In the genomic region with DNA sequence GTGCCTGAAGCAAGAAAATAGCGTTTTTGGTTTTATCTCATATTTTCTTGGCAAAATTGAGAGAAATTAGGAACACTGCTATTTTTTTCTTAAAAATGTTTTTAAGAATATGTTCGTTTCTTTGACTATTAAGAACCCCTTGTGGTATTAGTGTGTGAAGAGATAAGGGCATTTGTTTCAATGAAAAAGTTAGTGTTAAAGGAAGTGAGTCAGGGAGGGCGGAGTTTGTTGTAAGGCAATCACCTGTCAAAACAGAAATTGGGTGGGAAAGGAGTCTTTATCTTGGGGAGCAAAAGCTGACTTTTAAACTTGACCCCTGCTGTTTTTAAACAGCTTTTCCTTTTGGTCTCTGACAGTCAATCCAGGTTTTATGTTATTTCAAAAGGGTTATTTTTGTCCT, we compare ENCODE assay signal across 9 cellular contexts. TPM values are rescaled to one million over a fixed set of nuclear protein-coding genes. Genes with fewer than 3 reads are reported as not detected.
A peak's percentile ranks its signal among the peaks of the same experiment; 100 is the strongest.
DNase-seq lines count a peak whose midpoint lies in the region; ATAC-seq, FAIRE-seq and TF ChIP-seq lines count a peak whose summit lies in the region.
"Had no signal": no experiment of that assay in that cellular context is flagged by ENCODE, and none has a peak within 500 bp of the region (broad histone marks: within the 10 kb centered on the region; RNA-seq: fewer than 3 reads in every experiment).

No MANE protein-coding gene starts in this region.

- H3K9ac ChIP-seq in endothelial cell of umbilical vein (replicated peaks; ENCODE audit: extremely low read depth, insufficient read depth, low read length), result peak overlapping the region; percentile 85

- H3K4me3 ChIP-seq in breast epithelium (peak overlapping the region in 1 of 3 donors; percentile 68), endothelial cell of umbilical vein (replicated peaks in 1 of 3; ENCODE audit: insufficient read depth in 1 of 3, low read depth in 1 of 3, low read length in 3 of 3) (peak overlapping the region; percentile 26 to 98 (median 77))

- H3K4me2 ChIP-seq in endothelial cell of umbilical vein (ENCODE audit: insufficient read depth, low read length), result peak overlapping the region; percentile 97

- CTCF ChIA-PET in MCF 10A (lab: Yijun Ruan, JAX), result interaction anchor here (0.7 kb wide), 1 partner anchor 65 kb away, joined by 4 read pairs; no protein-coding TSS in a partner anchor
- CTCF ChIA-PET in endothelial cell of umbilical vein (lab: Charles Lee), result interaction anchor here (0.8 to 10.6 kb wide), 10 partner anchors 18 to 429 kb away, joined by 3 to 203 read pairs (median 3); no protein-coding TSS in a partner anchor

- peaks cover 26% of the 10 kb centered on the region for H3K4me1 Mint-ChIP-seq in MCF 10A (ENCODE audit: insufficient read depth, unreplicated experiment)
- H3K4me1 Mint-ChIP-seq in T-helper 2 cell treated with Interferon-gamma antibody and Interleukin-4, amounts not matched to agents 5 μg/mL and 100 μg/mL, for 36 hours (ENCODE audit: low read depth), result peaks cover 48% of the 10 kb centered on the region
- H3K4me1 Mint-ChIP-seq in stimulated activated naive CD8-positive, alpha-beta T cell treated with anti-CD3 and anti-CD28 coated beads, Interleukin-15, amount 100 ng/mL, for 72 hours, result peaks cover 53% of the 10 kb centered on the region

- peaks cover 70% of the 10 kb centered on the region for H3K79me2 ChIP-seq in endothelial cell of umbilical vein (ENCODE audit: control insufficient read depth, insufficient read depth, low read length)

- dilution Hi-C loops in endothelial cell of umbilical vein (cut with MboI; ENCODE audit: extremely low pct_ligation_motif_present, low sequenced_read_pairs), result no loop called here

- TF ChIP-seq CTCF in MCF 10A (IDR thresholded peaks at IDR 0.05; ENCODE audit: unreplicated experiment) (no peak), breast epithelium (IDR thresholded peaks at IDR 0.05) (no peak), endothelial cell of umbilical vein (IDR thresholded peaks at IDR 0.05; ENCODE audit: extremely low read depth in 1 of 2, insufficient read depth in 1 of 2, low read depth in 1 of 2, low read length in 2 of 2) (no peak)

- DNase-seq in MCF 10A (ENCODE audit: unreplicated experiment) (peak; percentile 49), breast epithelium (ENCODE audit: low spot score in 2 of 2) (no peak), endothelial cell of umbilical vein (ENCODE audit: low read depth, low spot score) (peak; percentile 91), NCI-H146 treated with DMSO at 0.1 percent for 48 hours (lab: John Stamatoyannopoulos, UW; ENCODE audit: unreplicated experiment) (no peak), NCI-H82 (lab: John Stamatoyannopoulos, UW) (no peak)
- DNase-seq in T-helper 2 cell treated with Interferon-gamma antibody and Interleukin-4, amounts not matched to agents 5 μg/mL and 100 μg/mL, for 36 hours (ENCODE audit: low spot score), result no peak
- no peak for DNase-seq in stimulated activated naive CD8-positive, alpha-beta T cell treated with anti-CD3 and anti-CD28 coated beads, Interleukin-15, amount 100 ng/mL, for 72 hours
- DNase-seq: DMS 273 treated with DMSO at 0.1 percent for 48 hours had no signal

- H3K4me1 ChIP-seq in breast epithelium, result peaks cover 0 to 6% of the 10 kb centered on the region in 2 donors
- peaks cover 26% of the 10 kb centered on the region for H3K4me1 ChIP-seq in endothelial cell of umbilical vein (ENCODE audit: control insufficient read depth, extremely low read depth, insufficient read depth, low read length)

- no peaks in the 10 kb centered on the region for H3K27me3 ChIP-seq in breast epithelium
- H3K27me3 ChIP-seq in endothelial cell of umbilical vein (ENCODE audit: control insufficient read depth in 2 of 2, insufficient read depth in 2 of 2, low read length in 2 of 2), result no peaks in the 10 kb centered on the region

- BruUV-seq in MCF 10A (replicated peaks; lab: Mats Ljungman, UMichigan) (no TSS peak), endothelial cell of umbilical vein (replicated peaks; lab: Mats Ljungman, UMichigan) (no TSS peak)

- H4K20me1 ChIP-seq in endothelial cell of umbilical vein (replicated peaks; ENCODE audit: control insufficient read depth, extremely low read depth, insufficient read depth, low read length), result peaks cover 7% of the 10 kb centered on the region

- no peaks in the 10 kb centered on the region for H3K9me3 ChIP-seq in breast epithelium
- H3K9me3 ChIP-seq in endothelial cell of umbilical vein (replicated peaks; ENCODE audit: control insufficient read depth, insufficient read depth, low read length), result no peaks in the 10 kb centered on the region

- H3K9me3 Mint-ChIP-seq in MCF 10A (ENCODE audit: unreplicated experiment), result no peaks in the 10 kb centered on the region
- H3K9me3 Mint-ChIP-seq in T-helper 2 cell treated with Interferon-gamma antibody and Interleukin-4, amounts not matched to agents 5 μg/mL and 100 μg/mL, for 36 hours, result no peaks in the 10 kb centered on the region
- no peaks in the 10 kb centered on the region for H3K9me3 Mint-ChIP-seq in stimulated activated naive CD8-positive, alpha-beta T cell treated with anti-CD3 and anti-CD28 coated beads, Interleukin-15, amount 100 ng/mL, for 72 hours

- no peak overlapping the region for H2AFZ ChIP-seq in endothelial cell of umbilical vein (ENCODE audit: low read depth, low read length)

- intact Hi-C loops in MCF 10A (cut with micrococcal nuclease) (loop anchor here (5.0 to 10.0 kb wide), 2 partner anchors 206 to 269 kb away; no protein-coding TSS in a partner anchor), breast epithelium (cut with DNase I; ENCODE audit: low total_unique reads) (no loop called here), endothelial cell of umbilical vein (cut with micrococcal nuclease) (loop anchor here (1.0 to 10.0 kb wide), 2 partner anchors 462 to 729 kb away; no protein-coding TSS in a partner anchor)

- FAIRE-seq in endothelial cell of umbilical vein (lab: Jason Lieb, UNC), result peak; percentile 64

- TF ChIP-seq POLR2A in breast epithelium (IDR thresholded peaks at IDR 0.05) (no peak), endothelial cell of umbilical vein (IDR thresholded peaks at IDR 0.05; ENCODE audit: low read depth, low read length) (no peak)

- peaks cover 56% of the 10 kb centered on the region for H3K36me3 Mint-ChIP-seq in MCF 10A (ENCODE audit: insufficient read depth, unreplicated experiment)
- H3K36me3 Mint-ChIP-seq in T-helper 2 cell treated with Interferon-gamma antibody and Interleukin-4, amounts not matched to agents 5 μg/mL and 100 μg/mL, for 36 hours (ENCODE audit: low read depth), result peaks cover 58% of the 10 kb centered on the region

- H3K9me1 ChIP-seq in endothelial cell of umbilical vein (replicated peaks; ENCODE audit: control insufficient read depth, extremely low read depth, insufficient read depth, low read length), result no peaks in the 10 kb centered on the region

- H3K36me3 ChIP-seq in breast epithelium (no peaks in the 10 kb centered on the region), endothelial cell of umbilical vein (ENCODE audit: control insufficient read depth in 2 of 2, extremely low read depth in 1 of 2, insufficient read depth in 2 of 2, low read length in 2 of 2) (peaks cover 0 to 3% of the 10 kb centered on the region in 2 experiments)

- H3K4me3 Mint-ChIP-seq in MCF 10A (ENCODE audit: unreplicated experiment), result peak overlapping the region; percentile 77
- peak overlapping the region; percentile 94 for H3K4me3 Mint-ChIP-seq in T-helper 2 cell treated with Interferon-gamma antibody and Interleukin-4, amounts not matched to agents 5 μg/mL and 100 μg/mL, for 36 hours
- H3K4me3 Mint-ChIP-seq in stimulated activated naive CD8-positive, alpha-beta T cell treated with anti-CD3 and anti-CD28 coated beads, Interleukin-15, amount 100 ng/mL, for 72 hours, result peak overlapping the region; percentile 96 to 97

- peak overlapping the region; percentile 83 for H3K27ac Mint-ChIP-seq in MCF 10A (ENCODE audit: low read depth, unreplicated experiment)
- peak overlapping the region; percentile 60 for H3K27ac Mint-ChIP-seq in T-helper 2 cell treated with Interferon-gamma antibody and Interleukin-4, amounts not matched to agents 5 μg/mL and 100 μg/mL, for 36 hours
- peak overlapping the region in 1 of 2 donors; percentile 15 for H3K27ac Mint-ChIP-seq in stimulated activated naive CD8-positive, alpha-beta T cell treated with anti-CD3 and anti-CD28 coated beads, Interleukin-15, amount 100 ng/mL, for 72 hours

- H3K27me3 Mint-ChIP-seq in MCF 10A (ENCODE audit: insufficient read depth, unreplicated experiment), result no peaks in the 10 kb centered on the region
- H3K27me3 Mint-ChIP-seq in T-helper 2 cell treated with Interferon-gamma antibody and Interleukin-4, amounts not matched to agents 5 μg/mL and 100 μg/mL, for 36 hours (ENCODE audit: low read depth), result no peaks in the 10 kb centered on the region
- H3K27me3 Mint-ChIP-seq in stimulated activated naive CD8-positive, alpha-beta T cell treated with anti-CD3 and anti-CD28 coated beads, Interleukin-15, amount 100 ng/mL, for 72 hours, result no peaks in the 10 kb centered on the region

- H3K27ac ChIP-seq in breast epithelium (no peak overlapping the region), endothelial cell of umbilical vein (ENCODE audit: insufficient read depth, low read depth, low read length) (peak overlapping the region; percentile 67)

- no peak for ATAC-seq in stimulated activated naive CD8-positive, alpha-beta T cell treated with anti-CD3 and anti-CD28 coated beads, Interleukin-15, amount 100 ng/mL, for 72 hours
- no peak for ATAC-seq in HG03280 (IDR thresholded peaks at IDR 0.05; ENCODE audit: unreplicated experiment)

- POLR2A ChIA-PET in MCF 10A (lab: Yijun Ruan, JAX) (interaction anchor here (0.8 to 1.6 kb wide), 8 partner anchors 20 to 202 kb away, joined by 3 to 10 read pairs (median 4); no protein-coding TSS in a partner anchor), endothelial cell of umbilical vein (lab: Charles Lee) (interaction anchor here (1.0 kb wide), 1 partner anchor 57 kb away, joined by 3 read pairs; no protein-coding TSS in a partner anchor)

TF ChIP-seq in endothelial cell of umbilical vein, 7 proteins besides CTCF, POLR2A, EP300 and RAD21 (continues in another document):
- TF ChIP-seq EZH2 (IDR thresholded peaks at IDR 0.05; ENCODE audit: borderline replicate concordance, low read depth, low read length, severe bottlenecking), result no peak
- TF ChIP-seq, protein P1, sequence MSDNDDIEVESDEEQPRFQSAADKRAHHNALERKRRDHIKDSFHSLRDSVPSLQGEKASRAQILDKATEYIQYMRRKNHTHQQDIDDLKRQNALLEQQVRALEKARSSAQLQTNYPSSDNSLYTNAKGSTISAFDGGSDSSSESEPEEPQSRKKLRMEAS (IDR thresholded peaks at IDR 0.05; ENCODE audit: insufficient read depth, insufficient read length), result no peak

RNA-seq across cellular contexts. Expression of a gene that starts 4.2 kb away (rescaled TPM):
- total RNA-seq in MCF 10A (2022), result 15.0 and 19.3 TPM in 2 replicates
- total RNA-seq in breast epithelium, result 10 to 100 TPM in 2 of 3 donors, 1 to 10 TPM in 1; 6.6 to 21.0 (median 13.5) TPM
- 26.6 and 27.5 TPM in 2 replicates for total RNA-seq in endothelial cell of umbilical vein
- polyA plus RNA-seq in endothelial cell of umbilical vein, result 7.9 and 8.3 TPM in 2 replicates
- 7.5 and 9.5 TPM in 2 replicates for polyA plus RNA-seq in endothelial cell of umbilical vein (2011; cell fraction: cytosol; rRNA removed)
- polyA plus RNA-seq in endothelial cell of umbilical vein (2011; cell fraction: nucleus; rRNA removed), result 4.9 and 6.5 TPM in 2 replicates
- 9.3 and 12.6 TPM in 2 replicates for polyA plus RNA-seq in endothelial cell of umbilical vein (2012)
- 14.4 and 19.7 TPM in 2 replicates for polyA minus RNA-seq in endothelial cell of umbilical vein
- polyA minus RNA-seq in endothelial cell of umbilical vein (2011; cell fraction: cytosol; rRNA and poly(A)+ RNA removed), result 10.9 TPM
- polyA minus RNA-seq in endothelial cell of umbilical vein (2011; cell fraction: nucleus; rRNA and poly(A)+ RNA removed), result 13.2 and 14.2 TPM in 2 replicates

Comparison
In these comparisons a context has a peak if more than half of its experiments do, and no peak if none do; other contexts are left out.
1. DNase-seq: peak in MCF 10A (single experiment) and endothelial cell of umbilical vein (single experiment); none in breast epithelium (0 of 2), T-helper 2 cell treated with Interferon-gamma antibody and Interleukin-4, amounts not matched to agents 5 μg/mL and 100 μg/mL, for 36 hours (single experiment), stimulated activated naive CD8-positive, alpha-beta T cell treated with anti-CD3 and anti-CD28 coated beads, Interleukin-15, amount 100 ng/mL, for 72 hours (0 of 2), NCI-H146 treated with DMSO at 0.1 percent for 48 hours (single experiment) and NCI-H82 (single experiment).
2. Peak in every context shown above with its lines, with median percentiles within 50 percentile points of each other: H3K4me3 Mint-ChIP-seq.